29 cellular contexts compared by ENCODE assay signal in genomic region chrX:115388879-115389278, GRCh38.
"Had no signal": no experiment of that assay in that cellular context is flagged by ENCODE, and none has a peak within 500 bp of the region (broad histone marks: within the 10 kb centered on the region; RNA-seq: fewer than 3 reads in every experiment).

No MANE protein-coding gene starts in this region.

- H3K4me3 ChIP-seq: adrenal gland, ascending aorta, esophagus muscularis mucosa, gastrocnemius medialis, hepatocyte, lower lobe of right lung, pancreas, psoas muscle, spleen, testis, transverse colon had no signal

- H3K4me3 Mint-ChIP-seq: activated CD4-positive, alpha-beta memory T cell treated with anti-CD3 and anti-CD28 coated beads for 36 hours; activated CD4-positive, alpha-beta T cell treated with anti-CD3 and anti-CD28 coated beads, Interleukin-2, amount 10 ng/mL, durations not matched to agents 24 days and 14 days; activated naive CD4-positive, alpha-beta T cell treated with anti-CD3 and anti-CD28 coated beads for 36 hours; activated naive CD8-positive, alpha-beta T cell treated with anti-CD3 and anti-CD28 coated beads for 36 hours; activated T-helper 1 cell treated with anti-CD3 and anti-CD28 coated beads, Interleukin-12 subunit alpha, Interleukin-12 subunit beta, Interleukin-2, Interleukin-4 antibody, amounts not matched to agents 30 ng/mL and 10 ng/mL and 1 ng/mL, durations not matched to agents 14 hours and 24 hours and 36 hours; endodermal cell; nephron progenitor cell had no signal

- H3K4me1 ChIP-seq: adrenal gland, ascending aorta, esophagus muscularis mucosa, gastrocnemius medialis, lower lobe of right lung, pancreas, psoas muscle, spleen, testis, transverse colon had no signal

- H3K27me3 Mint-ChIP-seq: activated CD4-positive, alpha-beta memory T cell treated with anti-CD3 and anti-CD28 coated beads for 36 hours; activated CD4-positive, alpha-beta T cell treated with anti-CD3 and anti-CD28 coated beads, Interleukin-2, amount 10 ng/mL, durations not matched to agents 24 days and 14 days; activated naive CD8-positive, alpha-beta T cell treated with anti-CD3 and anti-CD28 coated beads for 36 hours had no signal

- H3K27me3 ChIP-seq: adrenal gland, ascending aorta, brain microvascular endothelial cell, esophagus muscularis mucosa, gastrocnemius medialis, hepatocyte, spleen, testis, transverse colon had no signal

- H3K9me3 ChIP-seq: adrenal gland, ascending aorta, esophagus muscularis mucosa, gastrocnemius medialis, lower lobe of right lung, pancreas, psoas muscle, spleen, testis, transverse colon had no signal

- H3K36me3 ChIP-seq: adrenal gland, ascending aorta, brain microvascular endothelial cell, esophagus muscularis mucosa, gastrocnemius medialis, lower lobe of right lung, pancreas, spleen, transverse colon had no signal

- H3K27ac Mint-ChIP-seq: activated CD4-positive, alpha-beta memory T cell treated with anti-CD3 and anti-CD28 coated beads for 36 hours; activated CD4-positive, alpha-beta T cell treated with anti-CD3 and anti-CD28 coated beads, Interleukin-2, amount 10 ng/mL, durations not matched to agents 24 days and 14 days; activated naive CD4-positive, alpha-beta T cell treated with anti-CD3 and anti-CD28 coated beads for 36 hours; activated naive CD8-positive, alpha-beta T cell treated with anti-CD3 and anti-CD28 coated beads for 36 hours; activated T-helper 1 cell treated with anti-CD3 and anti-CD28 coated beads, Interleukin-12 subunit alpha, Interleukin-12 subunit beta, Interleukin-2, Interleukin-4 antibody, amounts not matched to agents 30 ng/mL and 10 ng/mL and 1 ng/mL, durations not matched to agents 14 hours and 24 hours and 36 hours; endodermal cell; nephron progenitor cell had no signal

- H2AFZ ChIP-seq: hepatocyte had no signal

- H3K27ac ChIP-seq: adrenal gland, ascending aorta, brain microvascular endothelial cell, esophagus muscularis mucosa, gastrocnemius medialis, hepatocyte, lower lobe of right lung, pancreas, psoas muscle, spleen, testis, transverse colon had no signal

- H3K4me2 ChIP-seq: hepatocyte had no signal

- H3K36me3 Mint-ChIP-seq: activated CD4-positive, alpha-beta memory T cell treated with anti-CD3 and anti-CD28 coated beads for 36 hours; activated naive CD8-positive, alpha-beta T cell treated with anti-CD3 and anti-CD28 coated beads for 36 hours had no signal

- DNase-seq: activated CD4-positive, alpha-beta memory T cell treated with anti-CD3 and anti-CD28 coated beads for 36 hours; activated CD4-positive, alpha-beta T cell treated with anti-CD3 and anti-CD28 coated beads, Interleukin-2, amount 10 ng/mL, durations not matched to agents 24 days and 14 days; activated CD4-positive, CD25-positive, alpha-beta regulatory T cell treated with anti-CD3 and anti-CD28 coated beads, Interleukin-2, amount 50 U/mL, for 72 hours; activated CD8-positive, alpha-beta memory T cell treated with anti-CD3 and anti-CD28 coated beads, Interleukin-2, amount 50 U/mL, for 4 hours; activated effector memory CD4-positive, alpha-beta T cell treated with anti-CD3 and anti-CD28 coated beads, Interleukin-2, amount 50 U/mL, for 16 hours; activated naive CD4-positive, alpha-beta T cell treated with anti-CD3 and anti-CD28 coated beads for 36 hours; activated naive CD8-positive, alpha-beta T cell treated with anti-CD3 and anti-CD28 coated beads for 36 hours; activated T-cell treated with anti-CD3 and anti-CD28 coated beads, Interleukin-2, amount 50 U/mL, for 1 hour; adrenal gland; brain microvascular endothelial cell; caudate nucleus; endodermal cell; gastrocnemius medialis; left cardiac atrium; lower lobe of right lung; mesendoderm; nephron progenitor cell; pancreas; psoas muscle; spleen; stimulated activated CD4-positive, alpha-beta T cell treated with anti-CD3 and anti-CD28 coated beads, Interleukin-2, amount 100 ng/mL, for 48 hours; stimulated activated naive CD8-positive, alpha-beta T cell treated with anti-CD3 and anti-CD28 coated beads, Interleukin-15, Interleukin-2, amounts not matched to agents 100 U/mL and 50 U/mL, for 24 hours; T-helper 2 cell; testis; transverse colon had no signal

- H3K4me1 Mint-ChIP-seq: activated CD4-positive, alpha-beta T cell treated with anti-CD3 and anti-CD28 coated beads, Interleukin-2, amount 10 ng/mL, durations not matched to agents 24 days and 14 days; activated naive CD8-positive, alpha-beta T cell treated with anti-CD3 and anti-CD28 coated beads for 36 hours had no signal

- H3K9me3 Mint-ChIP-seq: activated CD4-positive, alpha-beta memory T cell treated with anti-CD3 and anti-CD28 coated beads for 36 hours; activated CD4-positive, alpha-beta T cell treated with anti-CD3 and anti-CD28 coated beads, Interleukin-2, amount 10 ng/mL, durations not matched to agents 24 days and 14 days; activated naive CD4-positive, alpha-beta T cell treated with anti-CD3 and anti-CD28 coated beads for 36 hours; activated naive CD8-positive, alpha-beta T cell treated with anti-CD3 and anti-CD28 coated beads for 36 hours; activated T-helper 1 cell treated with anti-CD3 and anti-CD28 coated beads, Interleukin-12 subunit alpha, Interleukin-12 subunit beta, Interleukin-2, Interleukin-4 antibody, amounts not matched to agents 30 ng/mL and 10 ng/mL and 1 ng/mL, durations not matched to agents 14 hours and 24 hours and 36 hours; endodermal cell; nephron progenitor cell had no signal

- ATAC-seq: gastrocnemius medialis; left cardiac atrium; lower lobe of right lung; pancreas; psoas muscle; stimulated activated naive CD8-positive, alpha-beta T cell treated with anti-CD3 and anti-CD28 coated beads, Interleukin-15, Interleukin-2, amounts not matched to agents 100 U/mL and 50 U/mL, for 24 hours had no signal
